ENCODE assay signal across 1 cellular context in genomic region chr3:179073816-179074215, GRCh38.
A peak's percentile ranks its signal among the peaks of the same experiment; 100 is the strongest.
TF ChIP-seq lines count a peak whose summit lies in the region.

No MANE protein-coding gene starts in this region.

TF ChIP-seq in GM12878, 131 proteins besides CTCF, POLR2A, EP300 and RAD21:
- no peak for TF ChIP-seq CEBPB (IDR thresholded peaks at IDR 0.05; ENCODE audit: borderline replicate concordance in 1 of 2, low read depth in 2 of 2, low read length in 2 of 2)
- no peak for TF ChIP-seq YBX1 (IDR thresholded peaks at IDR 0.05)
- TF ChIP-seq IRF3 (IDR thresholded peaks at IDR 0.05) = no peak
- TF ChIP-seq CBX3 (IDR thresholded peaks at IDR 0.05; ENCODE audit: borderline replicate concordance, low read depth) = no peak
- 0 out of 2 replicates have a peak, but pooled peaks have one; percentile 43 for TF ChIP-seq YY1 (IDR thresholded peaks at IDR 0.05; ENCODE audit: low read depth, low read length)
- TF ChIP-seq SUZ12 (IDR thresholded peaks at IDR 0.05; ENCODE audit: unreplicated experiment) = no peak
- TF ChIP-seq MYC (IDR thresholded peaks at IDR 0.05; ENCODE audit: insufficient read depth, insufficient read length, insufficient replicate concordance, low read length, severe bottlenecking) = no peak
- TF ChIP-seq MTA3 (IDR thresholded peaks at IDR 0.05; ENCODE audit: borderline replicate concordance, low read length) = no peak
- no peak for TF ChIP-seq RBBP5 (conservative IDR thresholded peaks at IDR 0.05)
- TF ChIP-seq MYB (IDR thresholded peaks at IDR 0.05; ENCODE audit: borderline replicate concordance, low read depth, low read length) = no peak
- no peak for TF ChIP-seq ZZZ3 (IDR thresholded peaks at IDR 0.05; ENCODE audit: control insufficient read depth, insufficient read length, low read depth)
- no peak for TF ChIP-seq HDAC6 (IDR thresholded peaks at IDR 0.05; ENCODE audit: unreplicated experiment)
- TF ChIP-seq ETV6 (conservative IDR thresholded peaks at IDR 0.05 in 1 of 2, IDR thresholded peaks at IDR 0.05 in 1 of 2; ENCODE audit: borderline replicate concordance in 1 of 2, low read depth in 1 of 2) = no peak
- 0 out of 2 replicates have a peak, but pooled peaks have one; percentile 16 for TF ChIP-seq FOXM1 (IDR thresholded peaks at IDR 0.05; ENCODE audit: low read depth, low read length)
- TF ChIP-seq HSF1 (IDR thresholded peaks at IDR 0.05; ENCODE audit: low read depth, low read length) = no peak
- no peak for TF ChIP-seq CBFB (IDR thresholded peaks at IDR 0.05; ENCODE audit: low read depth)
- no peak for TF ChIP-seq BCLAF1 (IDR thresholded peaks at IDR 0.05)
- no peak for TF ChIP-seq ZBTB11 (CRISPR knock-in tag; IDR thresholded peaks at IDR 0.05)
- TF ChIP-seq HCFC1 (IDR thresholded peaks at IDR 0.05; ENCODE audit: low read length) = no peak
- no peak for TF ChIP-seq EED (IDR thresholded peaks at IDR 0.05; ENCODE audit: low read depth)
- no peak for TF ChIP-seq POLR2AphosphoS5 (IDR thresholded peaks at IDR 0.05; ENCODE audit: low read length)
- TF ChIP-seq TARDBP (IDR thresholded peaks at IDR 0.05; ENCODE audit: borderline replicate concordance) = no peak
- TF ChIP-seq RUNX3 (IDR thresholded peaks at IDR 0.05; ENCODE audit: low read length) = peak; percentile 54
